Comparison of ENCODE assay signal across 19 cellular contexts in the genomic region with DNA sequence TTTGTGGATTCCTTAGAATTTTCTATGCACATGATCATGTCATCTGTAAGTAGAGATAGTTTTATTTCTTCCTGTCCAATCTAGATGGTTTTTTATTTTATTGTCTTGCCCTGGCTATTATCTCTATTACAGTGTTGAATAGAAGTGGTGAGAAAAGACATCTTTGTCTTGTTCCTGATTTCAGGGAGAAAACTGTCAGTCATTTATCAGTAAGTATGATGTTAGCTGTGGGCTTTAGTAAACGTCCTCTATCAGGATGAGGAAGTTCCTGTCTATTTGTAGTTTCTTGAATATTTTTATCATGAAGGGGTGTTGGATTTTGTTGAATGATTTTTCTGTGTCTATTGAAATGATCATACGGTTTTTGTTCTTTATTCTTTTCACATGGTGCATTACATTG. TPM values are rescaled to one million over a fixed set of nuclear protein-coding genes. Genes with fewer than 3 reads are reported as not detected.
"Had no signal": no experiment of that assay in that cellular context is flagged by ENCODE, and none has a peak within 500 bp of the region (broad histone marks: within the 10 kb centered on the region; RNA-seq: fewer than 3 reads in every experiment).

No MANE protein-coding gene starts in this region.

- H3K27ac Mint-ChIP-seq: effector memory CD8-positive, alpha-beta T cell; naive thymus-derived CD8-positive, alpha-beta T cell; stimulated activated effector memory CD8-positive, alpha-beta T cell treated with anti-CD3 and anti-CD28 coated beads, Interleukin-12 subunit alpha, Interleukin-12 subunit beta, amount 100 ng/mL, for 72 hours; stimulated activated naive CD8-positive, alpha-beta T cell treated with anti-CD3 and anti-CD28 coated beads, Interleukin-15, Interleukin-2, amounts not matched to agents 100 ng/mL and 50 ng/mL, for 24 hours had no signal

- H3K4me1 Mint-ChIP-seq: stimulated activated effector memory CD8-positive, alpha-beta T cell treated with anti-CD3 and anti-CD28 coated beads, Interleukin-12 subunit alpha, Interleukin-12 subunit beta, amount 100 ng/mL, for 72 hours had no signal

- H3K36me3 Mint-ChIP-seq: stimulated activated effector memory CD8-positive, alpha-beta T cell treated with anti-CD3 and anti-CD28 coated beads, Interleukin-12 subunit alpha, Interleukin-12 subunit beta, amount 100 ng/mL, for 72 hours had no signal

- H3K9me3 Mint-ChIP-seq: effector memory CD8-positive, alpha-beta T cell; stimulated activated effector memory CD8-positive, alpha-beta T cell treated with anti-CD3 and anti-CD28 coated beads, Interleukin-12 subunit alpha, Interleukin-12 subunit beta, amount 100 ng/mL, for 72 hours; stimulated activated naive CD8-positive, alpha-beta T cell treated with anti-CD3 and anti-CD28 coated beads, Interleukin-15, Interleukin-2, amounts not matched to agents 100 ng/mL and 50 ng/mL, for 24 hours had no signal

- H3K4me3 Mint-ChIP-seq: effector memory CD8-positive, alpha-beta T cell; naive thymus-derived CD8-positive, alpha-beta T cell; stimulated activated effector memory CD8-positive, alpha-beta T cell treated with anti-CD3 and anti-CD28 coated beads, Interleukin-12 subunit alpha, Interleukin-12 subunit beta, amount 100 ng/mL, for 72 hours; stimulated activated naive CD8-positive, alpha-beta T cell treated with anti-CD3 and anti-CD28 coated beads, Interleukin-15, Interleukin-2, amounts not matched to agents 100 ng/mL and 50 ng/mL, for 24 hours had no signal

- ATAC-seq: effector memory CD8-positive, alpha-beta T cell; gastrocnemius medialis; heart right ventricle; left lobe of liver; mucosa of descending colon; naive thymus-derived CD8-positive, alpha-beta T cell; psoas muscle; right lobe of liver; stimulated activated effector memory CD8-positive, alpha-beta T cell treated with anti-CD3 and anti-CD28 coated beads, Interleukin-12 subunit alpha, Interleukin-12 subunit beta, amount 100 ng/mL, for 72 hours; upper lobe of right lung had no signal

- H3K4me3 ChIP-seq: esophagus muscularis mucosa, gastrocnemius medialis, heart right ventricle, mucosa of descending colon, psoas muscle, right lobe of liver, testis, tibial nerve, vagina had no signal

- DNase-seq: effector memory CD8-positive, alpha-beta T cell; gastrocnemius medialis; heart right ventricle; islet precursor cell; mucosa of descending colon; naive thymus-derived CD8-positive, alpha-beta T cell; psoas muscle; retina; right lobe of liver; stimulated activated CD4-positive, alpha-beta T cell treated with anti-CD3 and anti-CD28 coated beads, Interleukin-4, amount 100 ng/mL, for 1 hour; stimulated activated CD8-positive, alpha-beta memory T cell treated with anti-CD3 and anti-CD28 coated beads, Interleukin-4, amount 100 ng/mL, for 48 hours; testis; upper lobe of right lung had no signal

RNA-seq across cellular contexts. Expression of a gene that starts 33.9 kb away (rescaled TPM):
- total RNA-seq: left lobe of liver had no signal
